8 cellular contexts compared by ENCODE assay signal in the genomic region with DNA sequence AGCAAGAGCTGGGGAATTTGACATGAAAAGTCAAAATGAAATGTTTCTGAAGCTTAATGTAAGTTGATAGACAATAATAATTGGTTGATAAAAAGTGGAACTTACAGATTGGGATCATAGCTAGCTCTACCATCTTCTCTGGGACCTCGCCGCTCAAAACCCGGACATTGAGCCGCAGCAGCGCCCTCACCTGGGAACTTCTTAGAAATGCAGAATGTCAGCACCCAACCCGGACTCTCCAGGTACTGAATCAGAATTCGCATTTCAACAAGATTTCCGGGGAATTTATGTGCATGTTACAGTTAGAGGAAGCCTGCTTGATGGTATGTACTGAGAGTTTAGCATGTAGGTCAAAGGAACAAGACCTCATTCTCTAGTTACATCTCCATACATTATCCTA. TPM values are rescaled to one million over a fixed set of nuclear protein-coding genes. Genes with fewer than 3 reads are reported as not detected.
DNase-seq lines count a peak whose midpoint lies in the region; ATAC-seq and TF ChIP-seq lines count a peak whose summit lies in the region.

No MANE protein-coding gene starts in this region.

- no peaks in the 10 kb centered on the region for H3K4me1 Mint-ChIP-seq in stimulated activated memory B cell treated with anti-CD40 and anti-IgM and Interleukin-4, amounts not matched to agents 10 μg/mL and 1 μg/mL and 100 μg/mL, for 72 hours

- H3K4me1 ChIP-seq in heart left ventricle (peaks cover 4 to 68% (median 47%) of the 10 kb centered on the region in 12 donors), NT2/D1 (ENCODE audit: insufficient read depth, insufficient read length) (no peaks in the 10 kb centered on the region), osteoblast (ENCODE audit: insufficient read depth, low read length) (peaks cover 25% of the 10 kb centered on the region)

- DNase-seq in heart left ventricle: no peak
- DNase-seq in left ventricle myocardium superior: no peak
- peak; percentile 44 for DNase-seq in NT2/D1 (ENCODE audit: low read depth, low spot score)
- no peak for DNase-seq in brain microvascular endothelial cell
- DNase-seq in osteoblast (ENCODE audit: insufficient read length, low spot score, missing footprints): no peak
- no peak for DNase-seq in NCI-H2029 (lab: John Stamatoyannopoulos, UW)

- no peaks in the 10 kb centered on the region for H4K20me1 ChIP-seq in osteoblast (ENCODE audit: insufficient read depth, low read length)

- no peaks in the 10 kb centered on the region for H3K36me3 Mint-ChIP-seq in stimulated activated memory B cell treated with anti-CD40 and anti-IgM and Interleukin-4, amounts not matched to agents 10 μg/mL and 1 μg/mL and 100 μg/mL, for 72 hours

- no peaks in the 10 kb centered on the region for H3K79me2 ChIP-seq in osteoblast (ENCODE audit: insufficient read depth, low read length)

- no peak overlapping the region for H3K4me2 ChIP-seq in osteoblast (ENCODE audit: insufficient read depth, low read length)

- TF ChIP-seq CTCF in heart left ventricle (IDR thresholded peaks at IDR 0.05) (peak in 11 of 12 donors; percentile 21 to 56 (median 37)), brain microvascular endothelial cell (IDR thresholded peaks at IDR 0.05; ENCODE audit: low read depth, low read length, missing control alignments) (peak; percentile 81), osteoblast (IDR thresholded peaks at IDR 0.05; ENCODE audit: extremely low read depth, low read depth, low read length) (peak; percentile 61)

- WGBS in heart left ventricle, 4 donors: 67 to 72% (median 69%) methylated on average over 8 of the region's 8 CpGs

- no peak overlapping the region for H2AFZ ChIP-seq in osteoblast (ENCODE audit: low read length)

- no peak overlapping the region for H3K27ac Mint-ChIP-seq in stimulated activated memory B cell treated with anti-CD40 and anti-IgM and Interleukin-4, amounts not matched to agents 10 μg/mL and 1 μg/mL and 100 μg/mL, for 72 hours

- TF ChIP-seq POLR2A in heart left ventricle (IDR thresholded peaks at IDR 0.05): no peak

- H3K36me3 ChIP-seq in heart left ventricle: no peaks in the 10 kb centered on the region
- H3K36me3 ChIP-seq in NT2/D1 (ENCODE audit: insufficient read depth, insufficient read length, low read length): no peaks in the 10 kb centered on the region
- H3K36me3 ChIP-seq in brain microvascular endothelial cell (replicated peaks): no peaks in the 10 kb centered on the region
- no peaks in the 10 kb centered on the region for H3K36me3 ChIP-seq in osteoblast (ENCODE audit: insufficient read depth, low read length)

- ATAC-seq in heart left ventricle (no peak), left ventricle myocardium superior (no peak), GM19463 (IDR thresholded peaks at IDR 0.05; ENCODE audit: unreplicated experiment) (no peak)
- no peak for ATAC-seq in stimulated activated memory B cell treated with anti-CD40 and anti-IgM and Interleukin-4, amounts not matched to agents 10 μg/mL and 1 μg/mL and 100 μg/mL, for 72 hours

- no peak overlapping the region for H3K4me3 Mint-ChIP-seq in stimulated activated memory B cell treated with anti-CD40 and anti-IgM and Interleukin-4, amounts not matched to agents 10 μg/mL and 1 μg/mL and 100 μg/mL, for 72 hours

- H3K9ac ChIP-seq in NT2/D1 (ENCODE audit: insufficient read length, low read depth): no peak overlapping the region

- H3K9me3 Mint-ChIP-seq in stimulated activated memory B cell treated with anti-CD40 and anti-IgM and Interleukin-4, amounts not matched to agents 10 μg/mL and 1 μg/mL and 100 μg/mL, for 72 hours: no peaks in the 10 kb centered on the region

- H3K27me3 ChIP-seq in heart left ventricle: no peaks in the 10 kb centered on the region
- no peaks in the 10 kb centered on the region for H3K27me3 ChIP-seq in NT2/D1 (ENCODE audit: insufficient read depth, insufficient read length)
- no peaks in the 10 kb centered on the region for H3K27me3 ChIP-seq in brain microvascular endothelial cell (replicated peaks)
- H3K27me3 ChIP-seq in osteoblast (ENCODE audit: insufficient read depth, low read length): peaks cover 10% of the 10 kb centered on the region

- H3K27me3 Mint-ChIP-seq in stimulated activated memory B cell treated with anti-CD40 and anti-IgM and Interleukin-4, amounts not matched to agents 10 μg/mL and 1 μg/mL and 100 μg/mL, for 72 hours: peaks cover 20% of the 10 kb centered on the region

- in situ Hi-C loops in brain microvascular endothelial cell (cut with HindIII; ENCODE audit: low pct_ligation_motif_present, low sequenced_read_pairs): loop anchor here (5.0 to 25.0 kb wide), 4 partner anchors 93 to 382 kb away; no protein-coding TSS in a partner anchor

- intact Hi-C loops in heart left ventricle (cut with DNase I): loop anchor here in 5 of 10 donors (5.0 to 10.0 kb wide), 5 partner anchors 140 to 222 kb away; no protein-coding TSS in a partner anchor
- intact Hi-C loops in left ventricle myocardium superior (cut with micrococcal nuclease): loop anchor here (10.0 kb wide), 1 partner anchor 140 kb away; no protein-coding TSS in a partner anchor

- peak overlapping the region in 8 of 12 donors; percentile 12 to 78 (median 42) for H3K27ac ChIP-seq in heart left ventricle
- H3K27ac ChIP-seq in brain microvascular endothelial cell: no peak overlapping the region
- H3K27ac ChIP-seq in osteoblast (ENCODE audit: low read depth, low read length): no peak overlapping the region

- H3K9me3 ChIP-seq in heart left ventricle (no peaks in the 10 kb centered on the region), NT2/D1 (ENCODE audit: insufficient read depth, low read length) (no peaks in the 10 kb centered on the region), osteoblast (ENCODE audit: low read depth, low read length) (no peaks in the 10 kb centered on the region)

- H3K4me3 ChIP-seq in heart left ventricle (no peak overlapping the region), NT2/D1 (ENCODE audit: insufficient read length, low read depth) (no peak overlapping the region), brain microvascular endothelial cell (ENCODE audit: low read depth, low read length) (no peak overlapping the region), osteoblast (ENCODE audit: insufficient read depth, low read length) (no peak overlapping the region)

RNA-seq across cellular contexts. Expression of gene ABLIM1, which starts 36.7 kb away (rescaled TPM):
- total RNA-seq in heart left ventricle (100 to 1,000 TPM; 491 to 713 (median 575) TPM), left ventricle myocardium superior (808 TPM), osteoblast (5.0 and 11.2 TPM in 2 replicates)
- polyA plus RNA-seq in heart left ventricle: 100 to 1,000 TPM; 242 to 276 TPM

Comparison
In these comparisons a context has a peak if more than half of its experiments do, and no peak if none do; other contexts are left out.
1. H3K27ac ChIP-seq: peak in heart left ventricle (8 of 12); none in brain microvascular endothelial cell (single experiment) and osteoblast (single experiment).
2. RNA of gene ABLIM1, which starts 36.7 kb away (total RNA-seq): 808 TPM in left ventricle myocardium superior (single experiment) and 491 to 713 TPM in heart left ventricle; 5.0 to 11.2 TPM in osteoblast; every median in the first group is over 10 times any median in the second.
3. Peak in every context shown above with its lines, with median percentiles within 50 percentile points of each other: CTCF ChIP-seq.